Comparison of ENCODE assay signal across 9 cellular contexts in genomic region chr12:52116227-52117125, GRCh38. TPM values are rescaled to one million over a fixed set of nuclear protein-coding genes. Genes with fewer than 3 reads are reported as not detected.
DNase-seq lines count a peak whose midpoint lies in the region; TF ChIP-seq lines count a peak whose summit lies in the region.
"Not testable (repeated sequence)": the region's sequence is repeated elsewhere in the genome, so short reads cannot be mapped to it uniquely, and the experiment has no call there.
"Had no signal": no experiment of that assay in that cellular context is flagged by ENCODE, and none has a peak within 500 bp of the region (broad histone marks: within the 10 kb centered on the region; RNA-seq: fewer than 3 reads in every experiment).

No MANE protein-coding gene starts in this region.

- H3K4me2 ChIP-seq in KMS-11 = peak overlapping the region; percentile 55

- 0 out of 2 replicates have a peak overlapping the region, but pooled peaks have one; percentile 23 for H2AFZ ChIP-seq in KMS-11 (ENCODE audit: low read depth)

- H3K79me2 ChIP-seq in KMS-11 (ENCODE audit: insufficient read depth, low read depth) = not testable (repeated sequence)

- TF ChIP-seq CTCF in KMS-11 (conservative IDR thresholded peaks at IDR 0.05; ENCODE audit: low read depth, low read length) (peak; percentile 46), Peyer's patch (IDR thresholded peaks at IDR 0.05) (peak; percentile 21 to 51 (median 32)), spleen (IDR thresholded peaks at IDR 0.05 in 8 of 11, conservative IDR thresholded peaks at IDR 0.05 in 3 of 11) (peak in 8 of 11 experiments; percentile 16 to 61 (median 39))

- in situ Hi-C loops in Caki2 (cut with HindIII; ENCODE audit: low pct_unique_long_range_greater_than_20kb, low sequenced_read_pairs) = not testable (repeated sequence)

- H3K9ac ChIP-seq in KMS-11 = not testable (repeated sequence)

- intact Hi-C loops in spleen (cut with DNase I; ENCODE audit: low total_unique reads) = not testable (repeated sequence)

- H3K9me3 ChIP-seq in Peyer's patch, spleen: not testable (repeated sequence)

- not testable (repeated sequence) for H3K27ac ChIP-seq in KMS-11, spleen
- peak overlapping the region in 1 of 4 donors; percentile 35 for H3K27ac ChIP-seq in Peyer's patch

- H3K4me1 ChIP-seq in KMS-11 (ENCODE audit: low read depth, poor library complexity, severe bottlenecking) (peaks cover 54% of the 10 kb centered on the region), Peyer's patch (peaks cover 0 to 14% (median 11%) of the 10 kb centered on the region in 4 donors), spleen (peaks cover 7 to 38% (median 25%) of the 10 kb centered on the region in 6 donors)

- TF ChIP-seq POLR2A in Peyer's patch (IDR thresholded peaks at IDR 0.05); spleen (IDR thresholded peaks at IDR 0.05): not testable (repeated sequence)

- DNase-seq in Caki2 (ENCODE audit: low read depth) (peak; percentile 59), Peyer's patch (peak; percentile 57 to 76 (median 65)), islet precursor cell (peak; percentile 82), spleen (peak; percentile 79)
- DNase-seq in activated CD4-positive, alpha-beta T cell treated with anti-CD3 and anti-CD28 coated beads, Interleukin-2, amount 50 U/mL, for 4 hours = peak; percentile 65 to 74
- DNase-seq in activated gamma-delta T cell treated with anti-CD3 and anti-CD28 coated beads, Interleukin-2, amount 50 U/mL, for 16 hours (ENCODE audit: low read depth) = peak; percentile 22
- peak; percentile 26 for DNase-seq in stimulated activated CD8-positive, alpha-beta memory T cell treated with anti-CD3 and anti-CD28 coated beads, Interleukin-7, amount 100 ng/mL, for 24 hours (ENCODE audit: low read depth)

- H3K36me3 ChIP-seq in KMS-11 (ENCODE audit: insufficient read depth); Peyer's patch; spleen: not testable (repeated sequence)

- 63 to 70% (median 64%) methylated on average over 18 of the region's 18 CpGs for WGBS in spleen, 5 donors

- not testable (repeated sequence) for H3K27me3 ChIP-seq in KMS-11 (ENCODE audit: insufficient read depth, low read depth); Peyer's patch
- peaks cover 0 to 19% (median 0%) of the 10 kb centered on the region in 7 donors for H3K27me3 ChIP-seq in spleen (replicated peaks in 1 of 7)

- not testable (repeated sequence) for H4K20me1 ChIP-seq in KMS-11 (ENCODE audit: insufficient read depth)

- not testable (repeated sequence) for H3K4me3 ChIP-seq in KMS-11 (IDR thresholded peaks at IDR 0.05; ENCODE audit: insufficient read depth, low read depth, low read length); Peyer's patch; spleen

RNA-seq across cellular contexts. Expression of gene SMIM41, which starts 37.0 kb away (rescaled TPM):
- total RNA-seq in Caki2 (2014; rRNA removed; shearing (Covaris generic); ENCODE audit: low replicate concordance) = not detected in 2 replicates
- 1 to 10 TPM in 2 of 4 donors, not detected in 2; 1.4 to 6.6 TPM for total RNA-seq in Peyer's patch
- total RNA-seq in spleen = 1 to 10 TPM in 6 of 7 donors, under 1 TPM in 1; 0.64 to 8.1 (median 4.9) TPM
- 1 to 10 TPM in 2 of 3 donors, under 1 TPM in 1; 0.85 to 1.7 (median 1.1) TPM for polyA plus RNA-seq in spleen
- total RNA-seq: H7 had no signal

RNA-seq across cellular contexts. Expression of gene ATG101, which starts 46.7 kb away (rescaled TPM):
- 126 and 183 TPM in 2 replicates for total RNA-seq in Caki2 (2014; rRNA removed; shearing (Covaris generic); ENCODE audit: low replicate concordance)
- total RNA-seq in Peyer's patch (10 to 100 TPM; 31.5 to 39.6 (median 33.9) TPM), spleen (10 to 100 TPM; 23.5 to 40.1 (median 32.3) TPM)
- 10 to 100 TPM; 32.0 to 81.1 (median 35.3) TPM for polyA plus RNA-seq in spleen

Comparison
In these comparisons a context has a peak if more than half of its experiments do, and no peak if none do; other contexts are left out.
1. DNase-seq: peak in every context shown above with its lines; median percentile 82 in islet precursor cell; 79 in spleen; 70 in activated CD4-positive, alpha-beta T cell treated with anti-CD3 and anti-CD28 coated beads, Interleukin-2, amount 50 U/mL, for 4 hours; 65 in Peyer's patch; 59 in Caki2; 26 in stimulated activated CD8-positive, alpha-beta memory T cell treated with anti-CD3 and anti-CD28 coated beads, Interleukin-7, amount 100 ng/mL, for 24 hours; 22 in activated gamma-delta T cell treated with anti-CD3 and anti-CD28 coated beads, Interleukin-2, amount 50 U/mL, for 16 hours.